ENCODE assay signal across 30 cellular contexts in genomic region chr12:101749657-101750056, GRCh38. TPM values are rescaled to one million over a fixed set of nuclear protein-coding genes. Genes with fewer than 3 reads are reported as not detected.
DNase-seq lines count a peak whose midpoint lies in the region; FAIRE-seq and TF ChIP-seq lines count a peak whose summit lies in the region.
"Had no signal": no experiment of that assay in that cellular context is flagged by ENCODE, and none has a peak within 500 bp of the region (broad histone marks: within the 10 kb centered on the region; RNA-seq: fewer than 3 reads in every experiment).

No MANE protein-coding gene starts in this region.

- H3K36me3 ChIP-seq in BLaER1 treated with 17β-estradiol and CSF1 and Interleukin-3, amounts not matched to agents 10 nM and 100 nM, result peaks cover 48 to 100% (median 89%) of the 10 kb centered on the region in 11 experiments
- H3K36me3 ChIP-seq in OCI-LY1 (ENCODE audit: insufficient read depth, low read length), result peaks cover 96% of the 10 kb centered on the region
- peaks cover 0 to 8% of the 10 kb centered on the region in 2 experiments for H3K36me3 ChIP-seq in endothelial cell of umbilical vein (ENCODE audit: control insufficient read depth in 2 of 2, extremely low read depth in 1 of 2, insufficient read depth in 2 of 2, low read length in 2 of 2)
- H3K36me3 ChIP-seq in effector memory CD4-positive, alpha-beta T cell (ENCODE audit: control insufficient read depth, insufficient read depth, low read length), result peaks cover 18% of the 10 kb centered on the region
- H3K36me3 ChIP-seq: ovary had no signal

- H2AFZ ChIP-seq in OCI-LY1 (ENCODE audit: low read length) (no peak overlapping the region), endothelial cell of umbilical vein (ENCODE audit: low read depth, low read length) (no peak overlapping the region)

- dilution Hi-C loops in endothelial cell of umbilical vein (cut with MboI; ENCODE audit: extremely low pct_ligation_motif_present, low sequenced_read_pairs), result no loop called here

- POLR2A ChIA-PET in endothelial cell of umbilical vein (lab: Charles Lee), result no interaction called here

- H3K79me2 ChIP-seq in OCI-LY1 (ENCODE audit: insufficient read depth, low read length) (no peaks in the 10 kb centered on the region), endothelial cell of umbilical vein (ENCODE audit: control insufficient read depth, insufficient read depth, low read length) (no peaks in the 10 kb centered on the region)

- 0 out of 22 replicates have a peak, but pooled peaks cover 0 to 5% (median 0%) of the 10 kb centered on the region in 11 experiments for H4K20me1 ChIP-seq in BLaER1 treated with 17β-estradiol and CSF1 and Interleukin-3, amounts not matched to agents 10 nM and 100 nM
- H4K20me1 ChIP-seq in OCI-LY1 (ENCODE audit: insufficient read depth, low read length) (no peaks in the 10 kb centered on the region), endothelial cell of umbilical vein (replicated peaks; ENCODE audit: control insufficient read depth, extremely low read depth, insufficient read depth, low read length) (no peaks in the 10 kb centered on the region)

- no peak for DNase-seq in endothelial cell of umbilical vein (ENCODE audit: low read depth, low spot score)
- no peak for DNase-seq in effector memory CD4-positive, alpha-beta T cell
- no peak for DNase-seq in hypothalamus (lab: John Stamatoyannopoulos, UW)
- no peak for DNase-seq in stimulated activated naive CD4-positive, alpha-beta T cell treated with Interleukin-2 at 50 U/mL for 16 hours (lab: John Stamatoyannopoulos, UW)
- DNase-seq: activated CD4-positive, alpha-beta T cell treated with anti-CD3 and anti-CD28 coated beads, Interleukin-2, amount 50 U/mL, for 4 hours; activated T-cell treated with anti-CD3 and anti-CD28 coated beads for 4 hours; body of pancreas; CD8-positive, alpha-beta memory T cell; cerebellar nuclear complex; DMS153; H9; islet precursor cell; left ventricle myocardium superior; midbrain; NCI-H1092; NCI-H187; NCI-H69; nephron progenitor cell; ovary; Peyer's patch; stimulated activated CD4-positive, alpha-beta T cell treated with anti-CD3 and anti-CD28 coated beads, Interleukin-2, amount 100 ng/mL, for 24 hours; upper lobe of right lung had no signal

- FAIRE-seq in endothelial cell of umbilical vein (lab: Jason Lieb, UNC), result peak; percentile 48
- FAIRE-seq: G401.6, GM19239 had no signal

- BruUV-seq in endothelial cell of umbilical vein (replicated peaks; lab: Mats Ljungman, UMichigan), result no TSS peak

- peak overlapping the region; percentile 68 for H3K27ac ChIP-seq in 22Rv1
- peak overlapping the region in 1 of 11 experiments; percentile 7; a peak in 1 of 22 replicates for H3K27ac ChIP-seq in BLaER1 treated with 17β-estradiol and CSF1 and Interleukin-3, amounts not matched to agents 10 nM and 100 nM
- H3K27ac ChIP-seq in OCI-LY1 (ENCODE audit: low read depth, low read length, poor library complexity, severe bottlenecking), result peak overlapping the region; percentile 53
- H3K27ac ChIP-seq in endothelial cell of umbilical vein (ENCODE audit: insufficient read depth, low read depth, low read length), result no peak overlapping the region
- no peak overlapping the region for H3K27ac ChIP-seq in effector memory CD4-positive, alpha-beta T cell (ENCODE audit: insufficient read depth, low read length, poor library complexity, severe bottlenecking)
- H3K27ac ChIP-seq: body of pancreas, ovary, Peyer's patch, SJSA1, upper lobe of right lung had no signal

- no peaks in the 10 kb centered on the region for H3K9me3 ChIP-seq in BLaER1 treated with 17β-estradiol and CSF1 and Interleukin-3, amounts not matched to agents 10 nM and 100 nM (replicated peaks in 1 of 11)
- H3K9me3 ChIP-seq in OCI-LY1 (ENCODE audit: low read length) (no peaks in the 10 kb centered on the region), endothelial cell of umbilical vein (replicated peaks; ENCODE audit: control insufficient read depth, insufficient read depth, low read length) (no peaks in the 10 kb centered on the region)
- no peaks in the 10 kb centered on the region for H3K9me3 ChIP-seq in effector memory CD4-positive, alpha-beta T cell (ENCODE audit: control insufficient read depth, low read length)
- H3K9me3 ChIP-seq: body of pancreas, ovary, Peyer's patch, SJSA1, upper lobe of right lung had no signal

- TF ChIP-seq POLR2A in endothelial cell of umbilical vein (IDR thresholded peaks at IDR 0.05; ENCODE audit: low read depth, low read length), result no peak

- TF ChIP-seq CTCF in 22Rv1 (IDR thresholded peaks at IDR 0.05), result no peak
- no peak for TF ChIP-seq CTCF in OCI-LY1 (IDR thresholded peaks at IDR 0.05; ENCODE audit: low read length)
- TF ChIP-seq CTCF in endothelial cell of umbilical vein (IDR thresholded peaks at IDR 0.05; ENCODE audit: extremely low read depth in 1 of 2, insufficient read depth in 1 of 2, low read depth in 1 of 2, low read length in 2 of 2), result no peak

- no peak overlapping the region for H3K9ac ChIP-seq in BLaER1 treated with 17β-estradiol and CSF1 and Interleukin-3, amounts not matched to agents 10 nM and 100 nM
- H3K9ac ChIP-seq in OCI-LY1 (ENCODE audit: low read length) (no peak overlapping the region), endothelial cell of umbilical vein (replicated peaks; ENCODE audit: extremely low read depth, insufficient read depth, low read length) (no peak overlapping the region)

- no peaks in the 10 kb centered on the region for H3K9me2 ChIP-seq in OCI-LY1 (ENCODE audit: low read depth, low read length)

- H3K9me1 ChIP-seq in endothelial cell of umbilical vein (replicated peaks; ENCODE audit: control insufficient read depth, extremely low read depth, insufficient read depth, low read length), result no peaks in the 10 kb centered on the region

- H3K4me1 ChIP-seq in BLaER1 treated with 17β-estradiol and CSF1 and Interleukin-3, amounts not matched to agents 10 nM and 100 nM, result peaks cover 6 to 45% (median 11%) of the 10 kb centered on the region in 10 experiments; a peak in 17 of 20 replicates
- H3K4me1 ChIP-seq in OCI-LY1 (ENCODE audit: insufficient read depth, low read length, severe bottlenecking) (peaks cover 34% of the 10 kb centered on the region), endothelial cell of umbilical vein (ENCODE audit: control insufficient read depth, extremely low read depth, insufficient read depth, low read length) (no peaks in the 10 kb centered on the region)
- H3K4me1 ChIP-seq in effector memory CD4-positive, alpha-beta T cell (ENCODE audit: control insufficient read depth, insufficient read depth, low read length, poor library complexity, severe bottlenecking), result no peaks in the 10 kb centered on the region
- H3K4me1 ChIP-seq: Peyer's patch, SJSA1, upper lobe of right lung had no signal

- H3K4me2 ChIP-seq in BLaER1 treated with 17β-estradiol and CSF1 and Interleukin-3, amounts not matched to agents 10 nM and 100 nM, result peak overlapping the region in 8 of 11 experiments; percentile 10 to 42 (median 15); a peak in 7 of 22 replicates
- H3K4me2 ChIP-seq in OCI-LY1 (ENCODE audit: low read length) (no peak overlapping the region), endothelial cell of umbilical vein (ENCODE audit: insufficient read depth, low read length) (no peak overlapping the region)
- H3K4me2 ChIP-seq: smooth muscle cell had no signal

- intact Hi-C loops in endothelial cell of umbilical vein (cut with micrococcal nuclease), result no loop called here

- H3K4me3 ChIP-seq in BLaER1 treated with 17β-estradiol and CSF1 and Interleukin-3, amounts not matched to agents 10 nM and 100 nM, result no peak overlapping the region
- H3K4me3 ChIP-seq in OCI-LY1 (ENCODE audit: low read depth, low read length, poor library complexity, severe bottlenecking) (no peak overlapping the region), endothelial cell of umbilical vein (replicated peaks in 1 of 3; ENCODE audit: insufficient read depth in 1 of 3, low read depth in 1 of 3, low read length in 3 of 3) (no peak overlapping the region)
- no peak overlapping the region for H3K4me3 ChIP-seq in effector memory CD4-positive, alpha-beta T cell (ENCODE audit: insufficient read depth, low read depth, low read length, poor library complexity, severe bottlenecking)
- H3K4me3 ChIP-seq: body of pancreas, ovary, Peyer's patch, SJSA1, smooth muscle cell, upper lobe of right lung had no signal

- CTCF ChIA-PET in endothelial cell of umbilical vein (lab: Charles Lee), result no interaction called here

- no peaks in the 10 kb centered on the region for H3F3A ChIP-seq in OCI-LY1 (ENCODE audit: insufficient read depth, low read length)

- no peaks in the 10 kb centered on the region for H3K27me3 ChIP-seq in BLaER1 treated with 17β-estradiol and CSF1 and Interleukin-3, amounts not matched to agents 10 nM and 100 nM
- H3K27me3 ChIP-seq in OCI-LY1 (ENCODE audit: insufficient read depth, low read length) (no peaks in the 10 kb centered on the region), endothelial cell of umbilical vein (ENCODE audit: control insufficient read depth in 2 of 2, insufficient read depth in 2 of 2, low read length in 2 of 2) (no peaks in the 10 kb centered on the region)
- no peaks in the 10 kb centered on the region for H3K27me3 ChIP-seq in effector memory CD4-positive, alpha-beta T cell (replicated peaks; ENCODE audit: control insufficient read depth, insufficient read depth, low read length, poor library complexity, severe bottlenecking)
- H3K27me3 ChIP-seq: body of pancreas, ovary, Peyer's patch, SJSA1, upper lobe of right lung had no signal

TF ChIP-seq in endothelial cell of umbilical vein, 7 proteins besides CTCF, POLR2A, EP300 and RAD21:
- TF ChIP-seq POLR2AphosphoS5 (IDR thresholded peaks at IDR 0.05; ENCODE audit: insufficient read depth, low read depth, low read length), result no peak

RNA-seq across cellular contexts. Expression of gene SYCP3, which starts 10.4 kb away (rescaled TPM):
- total RNA-seq in endothelial cell of umbilical vein, result 0.25 and 0.29 TPM in 2 replicates
- not detected in 2 replicates for polyA plus RNA-seq in endothelial cell of umbilical vein
- polyA plus RNA-seq in endothelial cell of umbilical vein (2011; cell fraction: cytosol; rRNA removed), result 0.03 TPM in 1 of 2 replicates, not detected in the other
- 0.13 and 0.57 TPM in 2 replicates for polyA plus RNA-seq in endothelial cell of umbilical vein (2011; cell fraction: nucleus; rRNA removed)
- polyA plus RNA-seq in endothelial cell of umbilical vein (2012), result 0.22 and 0.36 TPM in 2 replicates
- 0.11 TPM in 1 of 2 replicates, not detected in the other for polyA minus RNA-seq in endothelial cell of umbilical vein
- not detected for polyA minus RNA-seq in endothelial cell of umbilical vein (2011; cell fraction: cytosol; rRNA and poly(A)+ RNA removed)
- 0.58 and 1.1 TPM in 2 replicates for polyA minus RNA-seq in endothelial cell of umbilical vein (2011; cell fraction: nucleus; rRNA and poly(A)+ RNA removed)
- total RNA-seq: glomerular endothelial cell, left ventricle myocardium superior, ovary, Peyer's patch, SJSA1 had no signal

RNA-seq across cellular contexts. Expression of gene CHPT1, which starts 52.2 kb away (rescaled TPM):
- 19.3 and 25.3 TPM in 2 replicates for total RNA-seq in endothelial cell of umbilical vein
- polyA plus RNA-seq in endothelial cell of umbilical vein, result 12.1 and 12.5 TPM in 2 replicates
- polyA plus RNA-seq in endothelial cell of umbilical vein (2011; cell fraction: cytosol; rRNA removed), result 13.3 and 13.4 TPM in 2 replicates
- polyA plus RNA-seq in endothelial cell of umbilical vein (2011; cell fraction: nucleus; rRNA removed), result 8.5 and 10.1 TPM in 2 replicates
- 20.9 and 28.6 TPM in 2 replicates for polyA plus RNA-seq in endothelial cell of umbilical vein (2012)
- 7.5 and 8.9 TPM in 2 replicates for polyA minus RNA-seq in endothelial cell of umbilical vein
- 20.9 TPM for polyA minus RNA-seq in endothelial cell of umbilical vein (2011; cell fraction: cytosol; rRNA and poly(A)+ RNA removed)
- polyA minus RNA-seq in endothelial cell of umbilical vein (2011; cell fraction: nucleus; rRNA and poly(A)+ RNA removed), result 14.2 and 14.6 TPM in 2 replicates

Comparison
In these comparisons a context has a peak if more than half of its experiments do, and no peak if none do; other contexts are left out.
1. H3K27ac ChIP-seq: peak in 22Rv1 (single experiment) and OCI-LY1 (single experiment); none in endothelial cell of umbilical vein (single experiment) and effector memory CD4-positive, alpha-beta T cell (single experiment).
2. H3K4me2 ChIP-seq: peak in BLaER1 treated with 17β-estradiol and CSF1 and Interleukin-3, amounts not matched to agents 10 nM and 100 nM (8 of 11); none in OCI-LY1 (single experiment) and endothelial cell of umbilical vein (single experiment).